Comparison of ENCODE assay signal across 33 cellular contexts in the genomic region with DNA sequence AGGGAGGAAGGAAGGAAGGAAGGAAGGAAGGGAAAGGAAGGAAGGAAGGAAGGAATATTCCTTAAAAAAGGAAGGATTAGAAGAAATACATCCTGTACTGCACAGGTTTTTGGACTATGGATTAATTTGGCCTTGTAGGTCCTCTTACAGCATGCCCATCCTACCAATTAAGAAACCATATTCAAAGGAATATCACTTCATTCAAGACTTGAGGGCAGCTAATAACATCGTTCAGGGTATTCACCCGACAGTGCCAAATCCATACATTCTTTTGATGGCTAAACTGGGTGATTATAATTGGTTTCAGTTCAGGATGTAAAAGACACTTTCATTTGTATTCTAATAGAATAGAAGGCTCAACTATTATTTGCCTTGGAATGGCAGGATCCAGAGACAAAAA.
"Had no signal": no experiment of that assay in that cellular context is flagged by ENCODE, and none has a peak within 500 bp of the region (broad histone marks: within the 10 kb centered on the region; RNA-seq: fewer than 3 reads in every experiment).

No MANE protein-coding gene starts in this region.

- H3K9me3 ChIP-seq: MG63 had no signal

- H3K9ac ChIP-seq: KMS-11 had no signal

- H3K27me3 ChIP-seq: MG63 had no signal

- H3K27ac ChIP-seq: KMS-11 had no signal

- H3K36me3 ChIP-seq: MG63 had no signal

- H3K4me3 ChIP-seq: MG63 had no signal

- DNase-seq: Karpas-422, Kasumi-1, MG63, MM.1S, MV-4-11, NCI-H1048, NCI-H1092, NCI-H1092 treated with DMSO at 0.1 percent for 48 hours, NCI-H1105, NCI-H1105 treated with DMSO at 0.1 percent for 48 hours, NCI-H1417 treated with DMSO at 0.1 percent for 48 hours, NCI-H1436, NCI-H1436 treated with DMSO at 0.1 percent for 48 hours, NCI-H146, NCI-H1694, NCI-H1694 treated with DMSO at 0.1 percent for 48 hours, NCI-H187, NCI-H187 treated with DMSO at 0.1 percent for 48 hours, NCI-H1930, NCI-H2029, NCI-H2029 treated with DMSO at 0.1 percent for 48 hours, NCI-H2081, NCI-H2081 treated with DMSO at 0.1 percent for 48 hours, NCI-H2107, NCI-H2171, NCI-H2171 treated with DMSO at 0.1 percent for 48 hours, NCI-H226, NCI-H345, NCI-H446, NCI-H446 treated with DMSO at 0.1 percent for 48 hours, NCI-H510A, NCI-H510A treated with DMSO at 0.1 percent for 48 hours had no signal

- H3K4me2 ChIP-seq: KMS-11 had no signal
